ENCODE assay signal across 18 cellular contexts in the genomic region with DNA sequence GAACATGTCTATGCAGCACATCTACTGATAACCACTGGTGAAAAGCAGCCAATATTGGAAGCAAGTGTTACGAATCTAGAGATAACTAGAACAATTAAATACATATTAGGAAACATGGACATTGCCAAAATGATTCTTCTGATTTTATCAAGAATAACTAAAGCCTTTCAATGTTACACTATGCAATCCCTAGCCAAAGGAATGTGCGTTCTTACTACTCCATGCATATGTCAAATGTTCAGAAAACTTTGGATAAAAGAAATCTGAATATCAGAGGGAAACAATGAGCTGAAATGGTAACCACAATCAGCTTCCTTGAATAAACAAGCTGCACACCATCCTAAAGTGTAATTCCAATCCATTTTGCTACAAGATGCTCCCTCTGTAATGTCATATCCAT. TPM values are rescaled to one million over a fixed set of nuclear protein-coding genes. Genes with fewer than 3 reads are reported as not detected.
DNase-seq lines count a peak whose midpoint lies in the region; TF ChIP-seq lines count a peak whose summit lies in the region.
"Had no signal": no experiment of that assay in that cellular context is flagged by ENCODE, and none has a peak within 500 bp of the region (broad histone marks: within the 10 kb centered on the region; RNA-seq: fewer than 3 reads in every experiment).

No MANE protein-coding gene starts in this region.

- POLR2A ChIA-PET in A673 (lab: Charles Lee; ENCODE audit: low non-redundant PET), result interaction anchor here (0.6 kb wide), 1 partner anchor 777 kb away, joined by 3 read pairs; no protein-coding TSS in a partner anchor

- intact Hi-C loops in A673 (cut with micrococcal nuclease; ENCODE audit: unreplicated experiment), result no loop called here

- H2AFZ ChIP-seq in fibroblast of lung (ENCODE audit: low read length), result peak overlapping the region; percentile 27

- H3K27me3 ChIP-seq in fibroblast of lung (ENCODE audit: control insufficient read depth, insufficient read depth, low read length), result no peaks in the 10 kb centered on the region
- no peaks in the 10 kb centered on the region for H3K27me3 ChIP-seq in A673 (replicated peaks; ENCODE audit: insufficient read depth, low read depth, low read length, poor library complexity)
- H3K27me3 ChIP-seq: BLaER1 had no signal

- H3K36me3 ChIP-seq in fibroblast of lung (ENCODE audit: control insufficient read depth, insufficient read depth, low read length) (no peaks in the 10 kb centered on the region), A673 (ENCODE audit: insufficient read depth, low read length, poor library complexity, severe bottlenecking) (no peaks in the 10 kb centered on the region)
- H3K36me3 ChIP-seq: BLaER1 had no signal

- H3K9me3 ChIP-seq in fibroblast of lung (ENCODE audit: control insufficient read depth, insufficient read depth, low read depth, low read length) (no peaks in the 10 kb centered on the region), A673 (ENCODE audit: low read depth, low read length, poor library complexity, severe bottlenecking) (no peaks in the 10 kb centered on the region)
- H3K9me3 ChIP-seq: BLaER1 had no signal

- no peaks in the 10 kb centered on the region for H4K20me1 ChIP-seq in fibroblast of lung (ENCODE audit: control insufficient read depth, extremely low read depth, insufficient read depth, low read length)
- H4K20me1 ChIP-seq: BLaER1 had no signal

- no peaks in the 10 kb centered on the region for H3K36me3 Mint-ChIP-seq in neural crest cell (ENCODE audit: low read depth)
- H3K36me3 Mint-ChIP-seq: CD4-positive, alpha-beta memory T cell had no signal

- peak; percentile 9 for DNase-seq in EH (ENCODE audit: low read depth)
- DNase-seq in amniotic epithelial cell (ENCODE audit: low read depth), result peak; percentile 53
- DNase-seq in fibroblast of lung (ENCODE audit: low read depth in 2 of 2), result peak in 1 of 2 donors; percentile 18
- no peak for DNase-seq in neural crest cell (ENCODE audit: low read depth, low spot score)
- DNase-seq in NK-92 (lab: John Stamatoyannopoulos, UW; ENCODE audit: unreplicated experiment), result no peak
- no peak for DNase-seq in HuH-7 (ENCODE audit: low spot score)
- DNase-seq in A673 (ENCODE audit: low spot score), result no peak
- DNase-seq in NCI-H1417 treated with DMSO at 0.1 percent for 48 hours (lab: John Stamatoyannopoulos, UW), result no peak
- DNase-seq: CD4-positive, alpha-beta memory T cell; DMS53; NCI-H1105 treated with DMSO at 0.1 percent for 48 hours; NCI-H1694 treated with DMSO at 0.1 percent for 48 hours; NCI-H748 treated with DMSO at 0.1 percent for 48 hours; OCI-M1; SHP77 had no signal

- no peak overlapping the region for H3K9ac ChIP-seq in fibroblast of lung (ENCODE audit: insufficient read depth, low read length)
- H3K9ac ChIP-seq: BLaER1 had no signal

- no peaks in the 10 kb centered on the region for H3K9me3 Mint-ChIP-seq in neural crest cell
- H3K9me3 Mint-ChIP-seq: CD4-positive, alpha-beta memory T cell had no signal

- H3K27ac ChIP-seq in fibroblast of lung (ENCODE audit: insufficient read depth, low read length), result no peak overlapping the region
- H3K27ac ChIP-seq in A673 (ENCODE audit: low read depth, low read length, poor library complexity, severe bottlenecking), result no peak overlapping the region
- H3K27ac ChIP-seq: BLaER1, SK-N-MC had no signal

- no peaks in the 10 kb centered on the region for H3K27me3 Mint-ChIP-seq in neural crest cell (ENCODE audit: low read depth)
- H3K27me3 Mint-ChIP-seq: CD4-positive, alpha-beta memory T cell had no signal

- H3K4me2 ChIP-seq in fibroblast of lung (ENCODE audit: extremely low read depth, insufficient read depth, low read length), result peak overlapping the region; percentile 4
- H3K4me2 ChIP-seq: BLaER1 had no signal

- BruUV-seq in A673 (replicated peaks; lab: Mats Ljungman, UMichigan), result no TSS peak

- no peak overlapping the region for H3K27ac Mint-ChIP-seq in neural crest cell (ENCODE audit: unreplicated experiment)
- H3K27ac Mint-ChIP-seq: CD4-positive, alpha-beta memory T cell had no signal

- H3K79me2 ChIP-seq in fibroblast of lung (ENCODE audit: control insufficient read depth, insufficient read depth, low read length), result peaks cover 7% of the 10 kb centered on the region

- H3K4me1 Mint-ChIP-seq in neural crest cell, result peaks cover 76% of the 10 kb centered on the region
- H3K4me1 Mint-ChIP-seq: CD4-positive, alpha-beta memory T cell had no signal

- H3K4me1 ChIP-seq in fibroblast of lung (ENCODE audit: control insufficient read depth, extremely low read depth, insufficient read depth, low read length) (peaks cover 3% of the 10 kb centered on the region), A673 (ENCODE audit: insufficient read depth, low read length, poor library complexity, severe bottlenecking) (no peaks in the 10 kb centered on the region)

- H3K4me3 Mint-ChIP-seq in neural crest cell, result peak overlapping the region; percentile 4
- H3K4me3 Mint-ChIP-seq: CD4-positive, alpha-beta memory T cell had no signal

- TF ChIP-seq CTCF in fibroblast of lung (conservative IDR thresholded peaks at IDR 0.05 in 1 of 2, IDR thresholded peaks at IDR 0.05 in 1 of 2; ENCODE audit: low read depth in 1 of 2, low read length in 2 of 2) (no peak), neural crest cell (conservative IDR thresholded peaks at IDR 0.05) (no peak), A673 (conservative IDR thresholded peaks at IDR 0.05; ENCODE audit: low read depth, low read length) (no peak)

- CTCF ChIA-PET in A673 (lab: Charles Lee), result no interaction called here

- H3K4me3 ChIP-seq in fibroblast of lung (replicated peaks in 1 of 4; ENCODE audit: control extremely low read depth in 1 of 4, insufficient read depth in 1 of 4, low read depth in 3 of 4, low read length in 4 of 4), result peak overlapping the region in 1 of 4 experiments; percentile 61
- H3K4me3 ChIP-seq in A673 (ENCODE audit: low read depth, low read length, poor library complexity, severe bottlenecking), result no peak overlapping the region
- H3K4me3 ChIP-seq: BLaER1, K562, SK-N-MC had no signal

RNA-seq across cellular contexts. Expression of a gene that starts 0.9 kb away (rescaled TPM):
- total RNA-seq in fibroblast of lung (38.0 and 221 TPM in 2 replicates), neural crest cell (93.0 and 97.0 TPM in 2 replicates), A673 (2021) (1.8 and 3.2 TPM in 2 replicates)
- 526 and 1,141 TPM in 2 replicates for polyA plus RNA-seq in fibroblast of lung
- 266 and 548 TPM in 2 replicates for polyA plus RNA-seq in fibroblast of lung (2012)
- polyA minus RNA-seq in fibroblast of lung (ENCODE audit: low replicate concordance), result 47.4 and 65.8 TPM in 2 replicates
- total RNA-seq: CD4-positive, alpha-beta memory T cell had no signal
- polyA plus RNA-seq: CD4-positive, alpha-beta memory T cell had no signal

Comparison
In these comparisons a context has a peak if more than half of its experiments do, and no peak if none do; other contexts are left out.
1. DNase-seq: peak in EH (single experiment) and amniotic epithelial cell (single experiment); none in neural crest cell (single experiment), NK-92 (single experiment), HuH-7 (single experiment), A673 (single experiment) and NCI-H1417 treated with DMSO at 0.1 percent for 48 hours (single experiment).